In the genomic region with DNA sequence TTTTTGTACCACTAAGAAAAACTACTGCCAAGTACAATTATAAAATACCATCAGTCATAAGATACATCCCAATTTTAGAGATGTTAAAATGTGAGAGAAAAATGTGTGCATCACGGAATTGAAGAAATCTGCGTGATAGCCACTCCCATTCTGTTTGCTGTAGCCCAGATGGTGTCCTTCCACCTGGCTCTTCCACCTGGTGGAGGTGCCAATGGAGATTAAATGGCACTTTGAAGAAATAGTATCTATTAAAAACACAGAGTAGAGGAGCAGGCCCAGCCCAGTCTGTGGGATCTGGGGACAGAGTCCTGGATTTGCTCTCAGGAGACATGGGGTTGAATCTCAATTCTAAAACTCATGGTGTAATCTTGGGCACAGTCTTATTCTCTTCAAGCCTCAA, we compare ENCODE assay signal across 20 cellular contexts. TPM values are rescaled to one million over a fixed set of nuclear protein-coding genes. Genes with fewer than 3 reads are reported as not detected.
"Had no signal": no experiment of that assay in that cellular context is flagged by ENCODE, and none has a peak within 500 bp of the region (broad histone marks: within the 10 kb centered on the region; RNA-seq: fewer than 3 reads in every experiment).

No MANE protein-coding gene starts in this region.

- H3K4me3 Mint-ChIP-seq: effector memory CD8-positive, alpha-beta T cell; memory B cell; mesothelial cell of epicardium; natural killer cell treated with Interleukin-12 subunit alpha and Interleukin-12 subunit beta and Interleukin-15 and Interleukin-18, amount 100 ng/mL, for 72 hours; neural crest cell; stimulated activated naive CD8-positive, alpha-beta T cell treated with anti-CD3 and anti-CD28 coated beads, Interleukin-15, amount 100 ng/mL, for 72 hours had no signal

- H3K36me3 Mint-ChIP-seq: memory B cell; mesothelial cell of epicardium; naive B cell; natural killer cell treated with Interleukin-12 subunit alpha and Interleukin-12 subunit beta and Interleukin-15 and Interleukin-18, amount 100 ng/mL, for 72 hours had no signal

- H3K27ac Mint-ChIP-seq: effector memory CD8-positive, alpha-beta T cell; memory B cell; mesothelial cell of epicardium; naive B cell; natural killer cell treated with Interleukin-12 subunit alpha and Interleukin-12 subunit beta and Interleukin-15 and Interleukin-18, amount 100 ng/mL, for 72 hours; stimulated activated naive CD8-positive, alpha-beta T cell treated with anti-CD3 and anti-CD28 coated beads, Interleukin-15, amount 100 ng/mL, for 72 hours had no signal

- H3K4me1 Mint-ChIP-seq: mesothelial cell of epicardium; naive B cell; neural crest cell; stimulated activated naive CD8-positive, alpha-beta T cell treated with anti-CD3 and anti-CD28 coated beads, Interleukin-15, amount 100 ng/mL, for 72 hours had no signal

- H3K9me3 Mint-ChIP-seq: effector memory CD8-positive, alpha-beta T cell; memory B cell; mesothelial cell of epicardium; naive B cell; natural killer cell treated with Interleukin-12 subunit alpha and Interleukin-12 subunit beta and Interleukin-15 and Interleukin-18, amount 100 ng/mL, for 72 hours; neural crest cell; stimulated activated naive CD8-positive, alpha-beta T cell treated with anti-CD3 and anti-CD28 coated beads, Interleukin-15, amount 100 ng/mL, for 72 hours had no signal

- DNase-seq: cortex of kidney; effector memory CD8-positive, alpha-beta T cell; erythroblast; esophagus squamous epithelium; foreskin melanocyte; head of caudate nucleus; mucosa of descending colon; naive B cell; stimulated activated CD4-positive, alpha-beta T cell treated with anti-CD3 and anti-CD28 coated beads, Interleukin-12 subunit alpha, Interleukin-12 subunit beta, amount 100 ng/mL, for 4 hours; stimulated activated CD4-positive, alpha-beta T cell treated with anti-CD3 and anti-CD28 coated beads, Interleukin-1b, Interleukin-23, amount 100 ng/mL, for 48 hours; stimulated activated CD4-positive, alpha-beta T cell treated with anti-CD3 and anti-CD28 coated beads, Interleukin-4, amount 100 ng/mL, for 1 hour; stimulated activated CD8-positive, alpha-beta memory T cell treated with anti-CD3 and anti-CD28 coated beads, Interleukin-4, amount 100 ng/mL, for 48 hours; stimulated activated naive CD4-positive, alpha-beta T cell; stimulated activated naive CD8-positive, alpha-beta T cell treated with anti-CD3 and anti-CD28 coated beads, Interleukin-15, amount 100 ng/mL, for 72 hours; transverse colon; uterus had no signal

RNA-seq across cellular contexts. Expression of a gene that starts 35.5 kb away (rescaled TPM):
- total RNA-seq: natural killer cell treated with Interleukin-12 subunit alpha and Interleukin-12 subunit beta and Interleukin-15 and Interleukin-18, amount 100 ng/mL, for 72 hours had no signal
